ENCODE assay signal across 1 cellular context in the genomic region with DNA sequence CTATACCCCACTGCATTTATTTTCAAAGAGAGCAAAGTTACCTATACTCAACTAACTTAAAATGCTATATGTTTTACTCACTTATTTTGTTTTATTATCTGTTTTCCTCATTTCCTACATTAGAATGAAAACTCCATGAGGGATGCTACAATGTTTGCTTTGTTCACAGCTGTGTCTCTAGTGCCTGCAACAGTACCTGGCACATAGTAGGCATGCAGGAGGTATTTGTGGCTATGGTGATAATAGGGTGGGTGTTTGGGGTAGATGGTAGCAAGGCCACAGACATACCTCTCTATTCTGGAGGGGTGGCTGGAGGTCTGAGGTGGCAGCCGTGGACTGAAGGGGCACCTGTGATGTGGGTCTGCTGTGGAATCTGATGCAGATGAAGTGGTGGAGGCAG.
TF ChIP-seq lines count a peak whose summit lies in the region.

No MANE protein-coding gene starts in this region.

TF ChIP-seq in K562, 482 proteins besides CTCF, POLR2A, EP300 and RAD21:
- TF ChIP-seq ZKSCAN1 (IDR thresholded peaks at IDR 0.05; ENCODE audit: low read depth, low read length) (peak; percentile 93), ARNT (IDR thresholded peaks at IDR 0.05) (no peak)
